Comparison of ENCODE assay signal across 9 cellular contexts in the genomic region with DNA sequence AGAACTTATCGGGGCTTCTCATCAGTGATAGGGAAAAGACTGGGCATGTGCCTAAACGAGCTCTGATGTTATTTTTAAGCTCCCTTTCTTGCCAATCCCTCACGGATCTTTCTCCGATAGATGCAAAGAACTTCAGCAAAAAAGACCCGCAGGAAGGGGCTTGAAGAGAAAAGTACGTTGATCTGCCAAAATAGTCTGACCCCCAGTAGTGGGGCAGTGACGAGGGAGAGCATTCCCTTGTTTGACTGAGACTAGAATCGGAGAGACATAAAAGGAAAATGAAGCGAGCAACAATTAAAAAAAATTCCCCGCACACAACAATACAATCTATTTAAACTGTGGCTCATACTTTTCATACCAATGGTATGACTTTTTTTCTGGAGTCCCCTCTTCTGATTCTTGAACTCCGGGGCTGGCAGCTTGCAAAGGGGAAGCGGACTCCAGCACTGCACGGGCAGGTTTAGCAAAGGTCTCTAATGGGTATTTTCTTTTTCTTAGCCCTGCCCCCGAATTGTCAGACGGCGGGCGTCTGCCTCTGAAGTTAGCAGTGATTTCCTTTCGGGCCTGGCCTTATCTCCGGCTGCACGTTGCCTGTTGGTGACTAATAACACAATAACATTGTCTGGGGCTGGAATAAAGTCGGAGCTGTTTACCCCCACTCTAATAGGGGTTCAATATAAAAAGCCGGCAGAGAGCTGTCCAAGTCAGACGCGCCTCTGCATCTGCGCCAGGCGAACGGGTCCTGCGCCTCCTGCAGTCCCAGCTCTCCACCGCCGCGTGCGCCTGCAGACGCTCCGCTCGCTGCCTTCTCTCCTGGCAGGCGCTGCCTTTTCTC. TPM values are rescaled to one million over a fixed set of nuclear protein-coding genes. Genes with fewer than 3 reads are reported as not detected.
A peak's percentile ranks its signal among the peaks of the same experiment; 100 is the strongest.
DNase-seq lines count a peak whose midpoint lies in the region; ATAC-seq, FAIRE-seq and TF ChIP-seq lines count a peak whose summit lies in the region.
"Had no signal": no experiment of that assay in that cellular context is flagged by ENCODE, and none has a peak within 500 bp of the region (broad histone marks: within the 10 kb centered on the region; RNA-seq: fewer than 3 reads in every experiment).

A gene (plus strand): TSS at position 707 of the 835 bp plus-strand sequence. CDS start 269 bp downstream, outside the sequence.

- ATAC-seq in GM19395 (IDR thresholded peaks at IDR 0.05; ENCODE audit: unreplicated experiment) (peak; percentile 82), HG03520 (IDR thresholded peaks at IDR 0.05; ENCODE audit: unreplicated experiment) (peak; percentile 67)

- H3K27ac ChIP-seq in tibial nerve, result peak within 1 kb of the TSS; percentile 21 to 84 (median 42)

- H3K4me3 Mint-ChIP-seq in Caco-2 (ENCODE audit: unreplicated experiment), result peak within 1 kb of the TSS; percentile 86

- no peaks in the 10 kb centered on the region for H3K27me3 Mint-ChIP-seq in Caco-2 (ENCODE audit: insufficient read depth, unreplicated experiment)

- DNase-seq in Caco-2 (peak; percentile 82 to 86), RCC 7860 (ENCODE audit: low spot score) (peak; percentile 81), glomerular endothelial cell (ENCODE audit: extremely low read depth, low read depth, low spot score) (peak; percentile 92), nucleus accumbens (lab: John Stamatoyannopoulos, UW) (peak in 46 of 56 donors; percentile 4 to 72 (median 36)), tibial nerve (ENCODE audit: low spot score in 2 of 2) (peak; percentile 47 to 60)
- DNase-seq in activated naive CD4-positive, alpha-beta T cell treated with Interleukin-2 at 50 U/mL for 16 hours, result peak; percentile 61

- POLR2A ChIA-PET in Caco-2 (lab: Charles Lee), result interaction anchor here (0.6 to 2.5 kb wide), 6 partner anchors 12 to 691 kb away, joined by 3 to 15 read pairs (median 4); no protein-coding TSS in a partner anchor

- TF ChIP-seq POLR2A in tibial nerve (IDR thresholded peaks at IDR 0.05), result peak; percentile 13 to 44

- no peaks in the 10 kb centered on the region for H3K9me3 ChIP-seq in Caco-2
- H3K9me3 ChIP-seq in tibial nerve, result no peaks in the 10 kb centered on the region

- intact Hi-C loops in Caco-2 (cut with micrococcal nuclease; ENCODE audit: unreplicated experiment), result loop anchor here (1.0 to 5.0 kb wide), 7 partner anchors 43 to 705 kb away; no protein-coding TSS in a partner anchor

- H3K27ac Mint-ChIP-seq in Caco-2 (ENCODE audit: unreplicated experiment), result peak within 1 kb of the TSS; percentile 86

- H3K9me3 Mint-ChIP-seq in Caco-2 (ENCODE audit: unreplicated experiment), result no peaks in the 10 kb centered on the region

- H3K4me3 ChIP-seq in Caco-2 (ENCODE audit: low read depth, low read length) (peak within 1 kb of the TSS; percentile 50), tibial nerve (peak within 1 kb of the TSS; percentile 32 to 48 (median 44))

- TF ChIP-seq EP300 in tibial nerve (IDR thresholded peaks at IDR 0.05), result peak in 1 of 2 donors; percentile 72

- WGBS in tibial nerve, 2 donors, result 1% methylated on average over 35 to 36 of the region's 36 CpGs

- H3K27me3 ChIP-seq in Caco-2 (replicated peaks; ENCODE audit: control insufficient read depth, insufficient read depth, low read length) (no peaks in the 10 kb centered on the region), tibial nerve (peaks cover 0 to 22% of the 10 kb centered on the region in 2 donors)

- H3K36me3 ChIP-seq in Caco-2 (ENCODE audit: control insufficient read depth, insufficient read depth, low read length) (no peaks in the 10 kb centered on the region), tibial nerve (peaks cover 0 to 3% (median 0%) of the 10 kb centered on the region in 3 donors)

- TF ChIP-seq CTCF in Caco-2 (IDR thresholded peaks at IDR 0.05; ENCODE audit: insufficient read depth in 1 of 2, low read depth in 1 of 2, low read length in 1 of 2, severe bottlenecking in 1 of 2, unreplicated experiment in 1 of 2), result peak; percentile 50 to 54
- TF ChIP-seq CTCF in tibial nerve (IDR thresholded peaks at IDR 0.05), result peak; percentile 33 to 62 (median 43)

- peaks cover 27% of the 10 kb centered on the region for H3K4me1 Mint-ChIP-seq in Caco-2 (ENCODE audit: low read depth, unreplicated experiment)

- H3K36me3 Mint-ChIP-seq in Caco-2 (ENCODE audit: insufficient read depth, unreplicated experiment), result peaks cover 39% of the 10 kb centered on the region

- CTCF ChIA-PET in Caco-2 (lab: Charles Lee), result interaction anchor here (0.7 to 5.7 kb wide), 16 partner anchors 15 to 634 kb away, joined by 3 to 39 read pairs (median 4); no protein-coding TSS in a partner anchor

- H3K4me1 ChIP-seq in Caco-2 (peaks cover 28% of the 10 kb centered on the region), tibial nerve (peaks cover 0 to 15% (median 0%) of the 10 kb centered on the region in 4 donors)

- TSS peak; percentile 19 for BruUV-seq in Caco-2 (replicated peaks; lab: Mats Ljungman, UMichigan)

- peak; percentile 14 for FAIRE-seq in RCC 7860 (lab: Jason Lieb, UNC)
- FAIRE-seq: islet of Langerhans had no signal

RNA-seq across cellular contexts. Expression of the gene that starts here (rescaled TPM):
- 13.5 and 14.0 TPM in 2 replicates for total RNA-seq in Caco-2 (2022)
- 151 and 376 TPM in 2 replicates for total RNA-seq in glomerular endothelial cell
- total RNA-seq in tibial nerve, result 10 to 100 TPM; 18.2 to 48.8 (median 38.3) TPM

Comparison
In these comparisons a context has a peak if more than half of its experiments do, and no peak if none do; other contexts are left out.
1. Peak in every context shown above with its lines: DNase-seq, ATAC-seq, H3K4me3 ChIP-seq and H3K27ac ChIP-seq.
2. DNase-seq: peak in every context shown above with its lines; median percentile 92 in glomerular endothelial cell; 84 in Caco-2; 81 in RCC 7860; 61 in activated naive CD4-positive, alpha-beta T cell treated with Interleukin-2 at 50 U/mL for 16 hours; 54 in tibial nerve; 36 in nucleus accumbens.